Comparison of ENCODE assay signal across 1 cellular context in the genomic region with DNA sequence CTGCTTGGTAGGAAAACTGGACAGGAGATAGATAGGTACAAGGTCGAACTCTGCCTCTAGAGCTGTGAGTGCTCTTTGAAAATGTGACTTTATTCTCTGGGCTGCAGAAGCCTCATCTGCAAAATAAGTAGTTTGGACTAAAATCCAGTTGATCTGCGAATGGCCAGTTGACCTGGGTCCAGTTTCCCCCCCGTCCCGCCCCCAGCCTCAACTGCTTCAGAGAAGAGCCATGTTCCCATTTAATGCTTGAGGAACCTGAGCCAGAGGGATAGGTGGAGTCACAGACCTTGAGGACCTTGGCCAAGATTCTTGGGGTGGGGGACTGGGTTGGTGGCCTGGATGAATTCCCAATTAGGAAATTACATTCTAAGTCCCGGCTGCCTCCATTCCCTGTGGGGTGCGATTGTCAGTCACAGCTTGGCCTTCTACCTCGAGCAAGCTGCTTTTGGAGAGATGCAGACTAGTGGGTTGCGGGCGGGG.
TF ChIP-seq lines count a peak whose summit lies in the region.

No MANE protein-coding gene starts in this region.

TF ChIP-seq in A549, 52 proteins besides CTCF, POLR2A, EP300 and RAD21 (continued from another document):
- TF ChIP-seq, protein P1, sequence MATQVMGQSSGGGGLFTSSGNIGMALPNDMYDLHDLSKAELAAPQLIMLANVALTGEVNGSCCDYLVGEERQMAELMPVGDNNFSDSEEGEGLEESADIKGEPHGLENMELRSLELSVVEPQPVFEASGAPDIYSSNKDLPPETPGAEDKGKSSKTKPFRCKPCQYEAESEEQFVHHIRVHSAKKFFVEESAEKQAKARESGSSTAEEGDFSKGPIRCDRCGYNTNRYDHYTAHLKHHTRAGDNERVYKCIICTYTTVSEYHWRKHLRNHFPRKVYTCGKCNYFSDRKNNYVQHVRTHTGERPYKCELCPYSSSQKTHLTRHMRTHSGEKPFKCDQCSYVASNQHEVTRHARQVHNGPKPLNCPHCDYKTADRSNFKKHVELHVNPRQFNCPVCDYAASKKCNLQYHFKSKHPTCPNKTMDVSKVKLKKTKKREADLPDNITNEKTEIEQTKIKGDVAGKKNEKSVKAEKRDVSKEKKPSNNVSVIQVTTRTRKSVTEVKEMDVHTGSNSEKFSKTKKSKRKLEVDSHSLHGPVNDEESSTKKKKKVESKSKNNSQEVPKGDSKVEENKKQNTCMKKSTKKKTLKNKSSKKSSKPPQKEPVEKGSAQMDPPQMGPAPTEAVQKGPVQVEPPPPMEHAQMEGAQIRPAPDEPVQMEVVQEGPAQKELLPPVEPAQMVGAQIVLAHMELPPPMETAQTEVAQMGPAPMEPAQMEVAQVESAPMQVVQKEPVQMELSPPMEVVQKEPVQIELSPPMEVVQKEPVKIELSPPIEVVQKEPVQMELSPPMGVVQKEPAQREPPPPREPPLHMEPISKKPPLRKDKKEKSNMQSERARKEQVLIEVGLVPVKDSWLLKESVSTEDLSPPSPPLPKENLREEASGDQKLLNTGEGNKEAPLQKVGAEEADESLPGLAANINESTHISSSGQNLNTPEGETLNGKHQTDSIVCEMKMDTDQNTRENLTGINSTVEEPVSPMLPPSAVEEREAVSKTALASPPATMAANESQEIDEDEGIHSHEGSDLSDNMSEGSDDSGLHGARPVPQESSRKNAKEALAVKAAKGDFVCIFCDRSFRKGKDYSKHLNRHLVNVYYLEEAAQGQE (IDR thresholded peaks at IDR 0.05) = no peak
- TF ChIP-seq NPAS2 (CRISPR knock-in tag; IDR thresholded peaks at IDR 0.05; ENCODE audit: borderline replicate concordance) (no peak), NR3C1 (IDR thresholded peaks at IDR 0.05) (no peak), MYC (IDR thresholded peaks at IDR 0.05; ENCODE audit: borderline replicate concordance, low read length) (no peak)
